ENCODE assay signal across 19 cellular contexts in the genomic region with DNA sequence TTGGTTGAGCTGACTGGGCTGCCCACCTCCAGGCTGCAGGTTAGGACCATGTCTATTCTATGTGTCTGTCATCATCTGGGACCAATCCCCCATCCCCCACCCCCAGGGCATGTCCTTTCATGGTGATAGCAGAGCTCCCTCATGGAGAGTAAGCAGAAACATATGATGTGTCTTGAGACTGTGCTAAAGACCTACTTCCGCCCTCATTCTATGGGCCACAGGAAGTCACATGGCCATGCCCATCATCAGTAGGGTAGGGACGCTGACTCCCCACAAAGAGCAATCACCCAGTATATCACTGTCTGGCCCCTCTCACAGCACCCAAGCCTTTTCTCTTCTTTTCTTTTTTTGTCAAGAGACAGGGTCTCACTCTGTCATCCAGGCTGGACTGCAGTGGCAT.
"Had no signal": no experiment of that assay in that cellular context is flagged by ENCODE, and none has a peak within 500 bp of the region (broad histone marks: within the 10 kb centered on the region; RNA-seq: fewer than 3 reads in every experiment).

No MANE protein-coding gene starts in this region.

- H3K36me3 ChIP-seq: left ventricle myocardium inferior, neutrophil, right lobe of liver, tibial nerve had no signal

- H3K27ac Mint-ChIP-seq: stimulated activated naive B cell treated with anti-CD40 and anti-IgM and Interleukin-4, amounts not matched to agents 10 μg/mL and 1 μg/mL and 100 μg/mL, for 72 hours; stimulated activated naive CD8-positive, alpha-beta T cell treated with anti-CD3 and anti-CD28 coated beads, Interleukin-15, Interleukin-2, amounts not matched to agents 100 ng/mL and 50 ng/mL, for 24 hours; type B pancreatic cell had no signal

- H3K4me1 ChIP-seq: gastroesophageal sphincter, left ventricle myocardium inferior, psoas muscle, right lobe of liver, tibial nerve had no signal

- H3K4me3 Mint-ChIP-seq: naive thymus-derived CD8-positive, alpha-beta T cell; neural crest cell; stimulated activated naive B cell treated with anti-CD40 and anti-IgM and Interleukin-4, amounts not matched to agents 10 μg/mL and 1 μg/mL and 100 μg/mL, for 72 hours; stimulated activated naive CD8-positive, alpha-beta T cell treated with anti-CD3 and anti-CD28 coated beads, Interleukin-15, Interleukin-2, amounts not matched to agents 100 ng/mL and 50 ng/mL, for 24 hours; type B pancreatic cell had no signal

- H3K4me1 Mint-ChIP-seq: naive thymus-derived CD8-positive, alpha-beta T cell had no signal

- H3K27ac ChIP-seq: gastroesophageal sphincter, left ventricle myocardium inferior, neutrophil, parathyroid adenoma, psoas muscle, right lobe of liver, tibial nerve had no signal

- H3K4me3 ChIP-seq: gastroesophageal sphincter, left ventricle myocardium inferior, lung, psoas muscle, right lobe of liver, smooth muscle cell, tibial nerve had no signal

- ATAC-seq: gastroesophageal sphincter; naive thymus-derived CD8-positive, alpha-beta T cell; psoas muscle; right lobe of liver; stimulated activated naive B cell treated with anti-CD40 and anti-IgM and Interleukin-4, amounts not matched to agents 10 μg/mL and 1 μg/mL and 100 μg/mL, for 72 hours had no signal

- H3K9ac ChIP-seq: parathyroid adenoma had no signal

- H3K4me2 ChIP-seq: smooth muscle cell had no signal

- H3K36me3 Mint-ChIP-seq: naive thymus-derived CD8-positive, alpha-beta T cell; stimulated activated naive B cell treated with anti-CD40 and anti-IgM and Interleukin-4, amounts not matched to agents 10 μg/mL and 1 μg/mL and 100 μg/mL, for 72 hours had no signal

- H3K79me2 ChIP-seq: parathyroid adenoma had no signal

- DNase-seq: hippocampal formation; left ventricle myocardium inferior; naive thymus-derived CD8-positive, alpha-beta T cell; occipital lobe; psoas muscle; right lobe of liver; stimulated activated CD4-positive, alpha-beta T cell treated with anti-CD3 and anti-CD28 coated beads, Interleukin-1b, Interleukin-23, amount 100 ng/mL, for 48 hours; stimulated activated CD4-positive, alpha-beta T cell treated with anti-CD3 and anti-CD28 coated beads, Interleukin-4, amount 100 ng/mL, for 1 hour; stimulated activated naive B cell treated with anti-CD40 and anti-IgM and Interleukin-4, amounts not matched to agents 10 μg/mL and 1 μg/mL and 100 μg/mL, for 72 hours; substantia nigra had no signal

- H3K27me3 ChIP-seq: gastroesophageal sphincter, right lobe of liver, tibial nerve had no signal

- H3K9me3 Mint-ChIP-seq: neural crest cell; stimulated activated naive CD8-positive, alpha-beta T cell treated with anti-CD3 and anti-CD28 coated beads, Interleukin-15, Interleukin-2, amounts not matched to agents 100 ng/mL and 50 ng/mL, for 24 hours; type B pancreatic cell had no signal
